In the genomic region with DNA sequence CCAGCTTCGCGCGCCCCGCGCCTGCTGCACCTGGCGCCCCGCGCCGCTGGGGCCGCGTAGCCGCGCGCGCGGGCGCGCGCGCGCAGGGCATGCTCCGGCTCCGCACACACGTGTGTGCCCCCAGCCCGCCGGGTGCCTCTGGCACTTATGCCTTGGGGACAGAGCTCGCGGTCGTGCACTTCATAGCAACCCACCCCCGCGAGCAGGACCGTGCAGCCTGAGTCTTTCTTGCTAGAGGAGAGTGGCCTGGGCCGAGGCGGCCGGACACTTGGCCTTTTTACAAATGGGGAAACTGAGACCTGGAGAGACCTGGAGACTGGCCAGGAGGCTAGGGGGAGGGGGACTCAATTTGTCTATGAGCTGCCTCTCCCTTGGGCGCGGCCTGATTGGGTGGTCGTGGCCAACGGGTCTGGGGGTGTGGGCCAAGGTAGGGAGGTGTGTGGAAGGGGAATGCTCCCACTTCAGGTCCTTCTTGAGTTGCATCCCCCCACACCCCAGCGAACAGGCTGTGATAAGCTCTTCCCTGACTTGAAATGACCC, we compare ENCODE assay signal across 8 cellular contexts. TPM values are rescaled to one million over a fixed set of nuclear protein-coding genes. Genes with fewer than 3 reads are reported as not detected.
DNase-seq lines count a peak whose midpoint lies in the region; ATAC-seq and TF ChIP-seq lines count a peak whose summit lies in the region.

No MANE protein-coding gene starts in this region.

- DNase-seq in NCI-H345 (lab: John Stamatoyannopoulos, UW) (peak; percentile 41), NCI-H345 treated with DMSO at 0.1 percent for 48 hours (lab: John Stamatoyannopoulos, UW; ENCODE audit: unreplicated experiment) (no peak), hepatocyte (ENCODE audit: low spot score) (no peak), spleen (peak; percentile 92), NCI-H446 treated with DMSO at 0.1 percent for 48 hours (lab: John Stamatoyannopoulos, UW) (no peak), NCI-H1105 treated with DMSO at 0.1 percent for 48 hours (lab: John Stamatoyannopoulos, UW) (no peak)
- no peak for DNase-seq in activated T-helper 1 cell treated with anti-CD3 and anti-CD28 coated beads, Interleukin-12 subunit alpha, Interleukin-12 subunit beta, Interleukin-2, Interleukin-4 antibody, amounts not matched to agents 30 ng/mL and 10 ng/mL and 1 ng/mL, durations not matched to agents 14 hours and 24 hours and 36 hours (ENCODE audit: low spot score)

- no peak for TF ChIP-seq POLR2A in spleen (IDR thresholded peaks at IDR 0.05)

- no peaks in the 10 kb centered on the region for H3K9me3 Mint-ChIP-seq in activated T-helper 1 cell treated with anti-CD3 and anti-CD28 coated beads, Interleukin-12 subunit alpha, Interleukin-12 subunit beta, Interleukin-2, Interleukin-4 antibody, amounts not matched to agents 30 ng/mL and 10 ng/mL and 1 ng/mL, durations not matched to agents 14 hours and 24 hours and 36 hours

- H3K27me3 Mint-ChIP-seq in activated T-helper 1 cell treated with anti-CD3 and anti-CD28 coated beads, Interleukin-12 subunit alpha, Interleukin-12 subunit beta, Interleukin-2, Interleukin-4 antibody, amounts not matched to agents 30 ng/mL and 10 ng/mL and 1 ng/mL, durations not matched to agents 14 hours and 24 hours and 36 hours (ENCODE audit: insufficient read depth), result no peaks in the 10 kb centered on the region

- intact Hi-C loops in activated T-helper 1 cell treated with anti-CD3 and anti-CD28 coated beads, Interleukin-12 subunit alpha, Interleukin-12 subunit beta, Interleukin-2, Interleukin-4 antibody, amounts not matched to agents 30 ng/mL and 10 ng/mL and 1 ng/mL, durations not matched to agents 14 hours and 24 hours and 36 hours (cut with micrococcal nuclease), result loop anchor here (1.0 to 10.0 kb wide), 5 partner anchors 7 to 1285 kb away; partner anchors contain the start of genes SETD2 and SMARCC1
- intact Hi-C loops in spleen (cut with DNase I; ENCODE audit: low total_unique reads), result no loop called here

- peak overlapping the region; percentile 74 for H3K27ac ChIP-seq in hepatocyte
- H3K27ac ChIP-seq in spleen, result peak overlapping the region in 7 of 8 donors; percentile 88 to 96 (median 90)

- no peak for TF ChIP-seq CTCF in hepatocyte (IDR thresholded peaks at IDR 0.05; ENCODE audit: poor library complexity)
- TF ChIP-seq CTCF in spleen (IDR thresholded peaks at IDR 0.05 in 8 of 11, conservative IDR thresholded peaks at IDR 0.05 in 3 of 11), result no peak

- peak overlapping the region; percentile 72 for H3K27ac Mint-ChIP-seq in activated T-helper 1 cell treated with anti-CD3 and anti-CD28 coated beads, Interleukin-12 subunit alpha, Interleukin-12 subunit beta, Interleukin-2, Interleukin-4 antibody, amounts not matched to agents 30 ng/mL and 10 ng/mL and 1 ng/mL, durations not matched to agents 14 hours and 24 hours and 36 hours

- peak overlapping the region; percentile 89 for H3K4me3 ChIP-seq in hepatocyte
- peak overlapping the region; percentile 51 to 78 (median 56) for H3K4me3 ChIP-seq in spleen

- H3K36me3 ChIP-seq in hepatocyte (replicated peaks; ENCODE audit: insufficient read depth, low read depth) (no peaks in the 10 kb centered on the region), spleen (no peaks in the 10 kb centered on the region)

- peak overlapping the region; percentile 90 for H3K4me2 ChIP-seq in hepatocyte

- peak; percentile 4 for ATAC-seq in HG03066 (IDR thresholded peaks at IDR 0.05; ENCODE audit: low read depth, unreplicated experiment)

- H3K79me2 ChIP-seq in hepatocyte, result peaks cover 63% of the 10 kb centered on the region

- H2AFZ ChIP-seq in hepatocyte, result no peak overlapping the region

- no peaks in the 10 kb centered on the region for H3K9me3 ChIP-seq in hepatocyte (ENCODE audit: low read depth)
- no peaks in the 10 kb centered on the region for H3K9me3 ChIP-seq in spleen

- peaks cover 11% of the 10 kb centered on the region for H3K36me3 Mint-ChIP-seq in activated T-helper 1 cell treated with anti-CD3 and anti-CD28 coated beads, Interleukin-12 subunit alpha, Interleukin-12 subunit beta, Interleukin-2, Interleukin-4 antibody, amounts not matched to agents 30 ng/mL and 10 ng/mL and 1 ng/mL, durations not matched to agents 14 hours and 24 hours and 36 hours (ENCODE audit: low read depth)

- peak overlapping the region; percentile 89 for H3K4me3 Mint-ChIP-seq in activated T-helper 1 cell treated with anti-CD3 and anti-CD28 coated beads, Interleukin-12 subunit alpha, Interleukin-12 subunit beta, Interleukin-2, Interleukin-4 antibody, amounts not matched to agents 30 ng/mL and 10 ng/mL and 1 ng/mL, durations not matched to agents 14 hours and 24 hours and 36 hours

- H3K4me1 ChIP-seq in hepatocyte (ENCODE audit: insufficient read depth) (peaks cover 26% of the 10 kb centered on the region), spleen (peaks cover 28 to 88% (median 77%) of the 10 kb centered on the region in 6 donors)

- no peaks in the 10 kb centered on the region for H4K20me1 ChIP-seq in hepatocyte (ENCODE audit: insufficient read depth, poor library complexity, severe bottlenecking)

- H3K4me1 Mint-ChIP-seq in activated T-helper 1 cell treated with anti-CD3 and anti-CD28 coated beads, Interleukin-12 subunit alpha, Interleukin-12 subunit beta, Interleukin-2, Interleukin-4 antibody, amounts not matched to agents 30 ng/mL and 10 ng/mL and 1 ng/mL, durations not matched to agents 14 hours and 24 hours and 36 hours (ENCODE audit: low read depth), result peaks cover 49% of the 10 kb centered on the region

- H3K27me3 ChIP-seq in hepatocyte, result no peaks in the 10 kb centered on the region
- no peaks in the 10 kb centered on the region for H3K27me3 ChIP-seq in spleen (replicated peaks in 1 of 7)

- 6% methylated on average over 27 of the region's 40 CpGs for WGBS in hepatocyte (ENCODE audit: low lambda C conversion rate, missing lambda C conversion rate)
- 0 to 9% (median 2%) methylated on average over 6 to 40 of the region's 40 CpGs for WGBS in spleen, 5 donors

- H3K9me2 ChIP-seq in hepatocyte (replicated peaks; ENCODE audit: insufficient read depth), result no peaks in the 10 kb centered on the region

RNA-seq across cellular contexts. Expression of gene NBEAL2, which starts 0.6 kb away (rescaled TPM):
- 118 and 119 TPM in 2 replicates for total RNA-seq in activated T-helper 1 cell treated with anti-CD3 and anti-CD28 coated beads, Interleukin-12 subunit alpha, Interleukin-12 subunit beta, Interleukin-2, Interleukin-4 antibody, amounts not matched to agents 30 ng/mL and 10 ng/mL and 1 ng/mL, durations not matched to agents 14 hours and 24 hours and 36 hours
- total RNA-seq in hepatocyte (23.6 and 38.6 TPM in 2 replicates), spleen (100 to 1,000 TPM; 101 to 271 (median 162) TPM)
- polyA plus RNA-seq in hepatocyte (42.2 and 58.5 TPM in 2 replicates), spleen (100 to 1,000 TPM in 2 of 3 donors, 10 to 100 TPM in 1; 44.0 to 126 (median 119) TPM)

RNA-seq across cellular contexts. Expression of gene CCDC12, which starts 3.5 kb away (rescaled TPM):
- 68.7 and 69.1 TPM in 2 replicates for total RNA-seq in activated T-helper 1 cell treated with anti-CD3 and anti-CD28 coated beads, Interleukin-12 subunit alpha, Interleukin-12 subunit beta, Interleukin-2, Interleukin-4 antibody, amounts not matched to agents 30 ng/mL and 10 ng/mL and 1 ng/mL, durations not matched to agents 14 hours and 24 hours and 36 hours
- total RNA-seq in hepatocyte (41.1 and 47.5 TPM in 2 replicates), spleen (10 to 100 TPM; 36.5 to 71.4 (median 54.7) TPM)
- polyA plus RNA-seq in hepatocyte (78.4 and 107 TPM in 2 replicates), spleen (100 to 1,000 TPM in 2 of 3 donors, 10 to 100 TPM in 1; 93.5 to 124 (median 105) TPM)

Comparison
In these comparisons a context has a peak if more than half of its experiments do, and no peak if none do; other contexts are left out.
1. DNase-seq: peak in NCI-H345 (single experiment) and spleen (single experiment); none in NCI-H345 treated with DMSO at 0.1 percent for 48 hours (single experiment), activated T-helper 1 cell treated with anti-CD3 and anti-CD28 coated beads, Interleukin-12 subunit alpha, Interleukin-12 subunit beta, Interleukin-2, Interleukin-4 antibody, amounts not matched to agents 30 ng/mL and 10 ng/mL and 1 ng/mL, durations not matched to agents 14 hours and 24 hours and 36 hours (single experiment), hepatocyte (single experiment), NCI-H446 treated with DMSO at 0.1 percent for 48 hours (single experiment) and NCI-H1105 treated with DMSO at 0.1 percent for 48 hours (single experiment).